ENCODE assay signal across 15 cellular contexts in genomic region chr12:104579716-104580495, GRCh38.
DNase-seq lines count a peak whose midpoint lies in the region; ATAC-seq and TF ChIP-seq lines count a peak whose summit lies in the region.
"Had no signal": no experiment of that assay in that cellular context is flagged by ENCODE, and none has a peak within 500 bp of the region (broad histone marks: within the 10 kb centered on the region; RNA-seq: fewer than 3 reads in every experiment).

No MANE protein-coding gene starts in this region.

- H3K36me3 ChIP-seq in KMS-11 (ENCODE audit: insufficient read depth) (no peaks in the 10 kb centered on the region), mesendoderm (ENCODE audit: control insufficient read depth, insufficient read depth, low read length) (no peaks in the 10 kb centered on the region)
- H3K36me3 ChIP-seq: colonic mucosa, spleen, WERI-Rb-1 had no signal

- no peaks in the 10 kb centered on the region for H4K20me1 ChIP-seq in KMS-11 (ENCODE audit: insufficient read depth)

- peak overlapping the region; percentile 18 for H4K5ac ChIP-seq in mesendoderm (ENCODE audit: low read length)

- H3K56ac ChIP-seq in mesendoderm (ENCODE audit: low read length) = peak overlapping the region; percentile 19

- peak overlapping the region; percentile 7 for H2BK120ac ChIP-seq in mesendoderm (ENCODE audit: low read depth, low read length)

- H3K18ac ChIP-seq in mesendoderm (ENCODE audit: low read length) = peak overlapping the region; percentile 78

- H3K4ac ChIP-seq in mesendoderm (ENCODE audit: low read depth, low read length) = no peak overlapping the region

- ATAC-seq in GM21360 (IDR thresholded peaks at IDR 0.05; ENCODE audit: unreplicated experiment) = no peak
- ATAC-seq: Right ventricle myocardium inferior had no signal

- no peak overlapping the region for H2AK5ac ChIP-seq in mesendoderm (ENCODE audit: low read length)

- peaks cover 44% of the 10 kb centered on the region for H3K4me1 ChIP-seq in KMS-11 (ENCODE audit: low read depth, poor library complexity, severe bottlenecking)
- H3K4me1 ChIP-seq in mesendoderm (ENCODE audit: control insufficient read depth, low read depth, low read length) = peaks cover 22% of the 10 kb centered on the region
- H3K4me1 ChIP-seq: colonic mucosa had no signal

- H3K4me3 ChIP-seq in KMS-11 (IDR thresholded peaks at IDR 0.05; ENCODE audit: insufficient read depth, low read depth, low read length) (no peak overlapping the region), mesendoderm (ENCODE audit: low read length) (no peak overlapping the region)
- H3K4me3 ChIP-seq: colonic mucosa, spleen had no signal

- H3K23ac ChIP-seq in mesendoderm (ENCODE audit: low read length) = no peak overlapping the region

- H3K27me3 ChIP-seq in KMS-11 (ENCODE audit: insufficient read depth, low read depth) (no peaks in the 10 kb centered on the region), mesendoderm (ENCODE audit: insufficient read depth, low read length, poor library complexity) (no peaks in the 10 kb centered on the region)
- H3K27me3 ChIP-seq: colonic mucosa, spleen had no signal

- H3K27ac ChIP-seq in KMS-11 (no peak overlapping the region), mesendoderm (ENCODE audit: low read depth, low read length) (peak overlapping the region; percentile 74)
- H3K27ac ChIP-seq: 22Rv1, colonic mucosa, WERI-Rb-1 had no signal

- WGBS in mesendoderm (ENCODE audit: extremely low coverage, insufficient coverage, low lambda C conversion rate) = no CpG with 5 or more reads among the region's 7 CpGs

- H3K9ac ChIP-seq in KMS-11 = no peak overlapping the region
- no peak overlapping the region for H3K9ac ChIP-seq in mesendoderm (ENCODE audit: low read length)

- H2AFZ ChIP-seq in KMS-11 (ENCODE audit: low read depth) = no peak overlapping the region

- H3K79me1 ChIP-seq in mesendoderm (ENCODE audit: low read length) = peaks cover 2% of the 10 kb centered on the region

- TF ChIP-seq CTCF in GM20000 (IDR thresholded peaks at IDR 0.05; ENCODE audit: extremely low read depth, missing control alignments) (no peak), KMS-11 (conservative IDR thresholded peaks at IDR 0.05; ENCODE audit: low read depth, low read length) (no peak)

- H3K4me2 ChIP-seq in KMS-11 = peak overlapping the region; percentile 73
- H3K4me2 ChIP-seq in mesendoderm (ENCODE audit: low read length) = no peak overlapping the region

- no peak overlapping the region for H2BK15ac ChIP-seq in mesendoderm (replicated peaks; ENCODE audit: low read depth)

- peak overlapping the region; percentile 51 for H2BK5ac ChIP-seq in mesendoderm (ENCODE audit: low read length)

- H3K79me2 ChIP-seq in KMS-11 (ENCODE audit: insufficient read depth, low read depth) (no peaks in the 10 kb centered on the region), mesendoderm (ENCODE audit: control insufficient read depth, insufficient read depth, low read length) (no peaks in the 10 kb centered on the region)

- DNase-seq in DMS 273 (lab: John Stamatoyannopoulos, UW; ENCODE audit: unreplicated experiment) = peak; percentile 44
- no peak for DNase-seq in DMS 273 treated with DMSO at 0.1 percent for 48 hours (lab: John Stamatoyannopoulos, UW)
- DNase-seq in GM20000 (ENCODE audit: low spot score) = peak; percentile 20
- DNase-seq in mesendoderm = no peak
- DNase-seq in anterior cingulate cortex (lab: John Stamatoyannopoulos, UW) = no peak
- DNase-seq in activated CD4-positive, alpha-beta T cell treated with anti-CD3 and anti-CD28 coated beads for 4 hours = no peak
- DNase-seq: activated naive CD4-positive, alpha-beta T cell; colonic mucosa; nephron progenitor cell; spleen; WERI-Rb-1 had no signal

- H4K8ac ChIP-seq in mesendoderm (ENCODE audit: low read depth, low read length) = no peak overlapping the region

Comparison
In these comparisons a context has a peak if more than half of its experiments do, and no peak if none do; other contexts are left out.
1. DNase-seq: peak in DMS 273 (single experiment) and GM20000 (single experiment); none in DMS 273 treated with DMSO at 0.1 percent for 48 hours (single experiment), mesendoderm (single experiment), anterior cingulate cortex (0 of 58) and activated CD4-positive, alpha-beta T cell treated with anti-CD3 and anti-CD28 coated beads for 4 hours (0 of 2).